Comparison of ENCODE assay signal across 21 cellular contexts in genomic region chr4:119518915-119519410, GRCh38.
DNase-seq lines count a peak whose midpoint lies in the region; ATAC-seq, FAIRE-seq and TF ChIP-seq lines count a peak whose summit lies in the region.
"Had no signal": no experiment of that assay in that cellular context is flagged by ENCODE, and none has a peak within 500 bp of the region (broad histone marks: within the 10 kb centered on the region; RNA-seq: fewer than 3 reads in every experiment).

No MANE protein-coding gene starts in this region.

- no peak for DNase-seq in heart left ventricle
- no peak for DNase-seq in left cardiac atrium
- no peak for DNase-seq in astrocyte (ENCODE audit: low read depth)
- DNase-seq in neural progenitor cell (ENCODE audit: low spot score): peak; percentile 14
- DNase-seq in tibial artery: no peak
- no peak for DNase-seq in NCI-H510A (lab: John Stamatoyannopoulos, UW)
- no peak for DNase-seq in foreskin keratinocyte
- DNase-seq in NCI-H1436 (lab: John Stamatoyannopoulos, UW): no peak
- DNase-seq: 8988T, GM23248, KBM-7, NCI-H1105 treated with DMSO at 0.1 percent for 48 hours, NCI-H187, NCI-H2107, NCI-H510A treated with DMSO at 0.1 percent for 48 hours, NCI-H774, PC-3, RPMI8226, SIG-M5 had no signal

- H3K27me3 ChIP-seq in heart left ventricle: no peaks in the 10 kb centered on the region
- H3K27me3 ChIP-seq in astrocyte (ENCODE audit: insufficient read depth, low read length): no peaks in the 10 kb centered on the region
- H3K27me3 ChIP-seq in neural progenitor cell: no peaks in the 10 kb centered on the region
- no peaks in the 10 kb centered on the region for H3K27me3 ChIP-seq in tibial artery
- H3K27me3 ChIP-seq in foreskin keratinocyte: no peaks in the 10 kb centered on the region

- H2AFZ ChIP-seq in astrocyte (ENCODE audit: low read depth, low read length) (no peak overlapping the region), neural progenitor cell (replicated peaks) (no peak overlapping the region)
- H2AFZ ChIP-seq: GM23248 had no signal

- no peak for FAIRE-seq in astrocyte (lab: Jason Lieb, UNC)
- FAIRE-seq: G401.6 had no signal

- no peak overlapping the region for H3K27ac Mint-ChIP-seq in astrocyte (ENCODE audit: unreplicated experiment)
- H3K27ac Mint-ChIP-seq in neural progenitor cell: no peak overlapping the region
- H3K27ac Mint-ChIP-seq: B cell had no signal

- intact Hi-C loops in heart left ventricle (cut with DNase I) (no loop called here), left cardiac atrium (cut with DNase I) (no loop called here), tibial artery (cut with DNase I; ENCODE audit: low total_unique reads) (no loop called here)

- H3K36me3 ChIP-seq in heart left ventricle (peaks cover 0 to 97% (median 56%) of the 10 kb centered on the region in 9 donors), astrocyte (ENCODE audit: insufficient read depth, low read length) (peaks cover 19% of the 10 kb centered on the region), neural progenitor cell (peaks cover 4% of the 10 kb centered on the region), tibial artery (peaks cover 5 to 27% (median 23%) of the 10 kb centered on the region in 3 donors)

- H3K9me3 Mint-ChIP-seq in astrocyte (ENCODE audit: unreplicated experiment): no peaks in the 10 kb centered on the region
- no peaks in the 10 kb centered on the region for H3K9me3 Mint-ChIP-seq in neural progenitor cell

- H3K27ac ChIP-seq in heart left ventricle (peak overlapping the region in 7 of 12 donors; percentile 1 to 82 (median 68)), astrocyte (ENCODE audit: low read depth, low read length) (peak overlapping the region; percentile 72), neural progenitor cell (peak overlapping the region; percentile 63), tibial artery (peak overlapping the region; percentile 54 to 72), foreskin keratinocyte (no peak overlapping the region)

- H3K79me2 ChIP-seq in astrocyte (ENCODE audit: insufficient read depth, low read length) (no peaks in the 10 kb centered on the region), neural progenitor cell (ENCODE audit: low read depth) (no peaks in the 10 kb centered on the region)

- ATAC-seq in heart left ventricle (no peak), left cardiac atrium (no peak), foreskin keratinocyte (no peak)
- ATAC-seq: PC-3 had no signal

- peaks cover 8% of the 10 kb centered on the region for H3F3A ChIP-seq in neural progenitor cell (ENCODE audit: low read depth)

- H3K9ac ChIP-seq in astrocyte (ENCODE audit: low read length) (no peak overlapping the region), neural progenitor cell (peak overlapping the region; percentile 8)
- H3K9ac ChIP-seq: GM23248 had no signal

- H4K20me1 ChIP-seq in astrocyte (ENCODE audit: insufficient read depth, low read length): no peaks in the 10 kb centered on the region
- H4K20me1 ChIP-seq in neural progenitor cell (ENCODE audit: low read depth): no peaks in the 10 kb centered on the region

- no peaks in the 10 kb centered on the region for H3K27me3 Mint-ChIP-seq in astrocyte (ENCODE audit: low read depth, unreplicated experiment)
- H3K27me3 Mint-ChIP-seq in neural progenitor cell (ENCODE audit: insufficient read depth, low read depth): no peaks in the 10 kb centered on the region
- H3K27me3 Mint-ChIP-seq: B cell had no signal

- TF ChIP-seq CTCF in heart left ventricle (IDR thresholded peaks at IDR 0.05) (no peak), astrocyte (IDR thresholded peaks at IDR 0.05; ENCODE audit: insufficient read depth, low read depth, low read length) (no peak), neural progenitor cell (IDR thresholded peaks at IDR 0.05) (no peak), tibial artery (IDR thresholded peaks at IDR 0.05) (no peak), foreskin keratinocyte (conservative IDR thresholded peaks at IDR 0.05) (no peak)

- 71 to 87% (median 81%) methylated on average over 3 of the region's 3 CpGs for WGBS in heart left ventricle, 4 donors

- peaks cover 0 to 41% (median 0%) of the 10 kb centered on the region in 12 donors for H3K4me1 ChIP-seq in heart left ventricle
- H3K4me1 ChIP-seq in astrocyte (ENCODE audit: insufficient read depth, low read length): peaks cover 10% of the 10 kb centered on the region
- peaks cover 22% of the 10 kb centered on the region for H3K4me1 ChIP-seq in neural progenitor cell
- H3K4me1 ChIP-seq in tibial artery: peaks cover 0 to 73% (median 10%) of the 10 kb centered on the region in 4 donors
- no peaks in the 10 kb centered on the region for H3K4me1 ChIP-seq in foreskin keratinocyte

- H3K4me1 Mint-ChIP-seq in astrocyte (ENCODE audit: low read depth, unreplicated experiment) (peaks cover 9% of the 10 kb centered on the region), neural progenitor cell (peaks cover 14% of the 10 kb centered on the region)
- H3K4me1 Mint-ChIP-seq: B cell had no signal

- H3K36me3 Mint-ChIP-seq in astrocyte (ENCODE audit: low read depth, unreplicated experiment) (peaks cover 6% of the 10 kb centered on the region), neural progenitor cell (peaks cover 27% of the 10 kb centered on the region)

- H3K4me2 ChIP-seq in astrocyte (ENCODE audit: low read length) (no peak overlapping the region), neural progenitor cell (peak overlapping the region; percentile 45)

- no peaks in the 10 kb centered on the region for H3K9me3 ChIP-seq in heart left ventricle
- no peaks in the 10 kb centered on the region for H3K9me3 ChIP-seq in astrocyte (ENCODE audit: insufficient read depth, low read depth, low read length)
- no peaks in the 10 kb centered on the region for H3K9me3 ChIP-seq in neural progenitor cell (ENCODE audit: low read depth)
- no peaks in the 10 kb centered on the region for H3K9me3 ChIP-seq in tibial artery

- no peak for TF ChIP-seq POLR2A in heart left ventricle (IDR thresholded peaks at IDR 0.05)

- H3K4me3 ChIP-seq in heart left ventricle (no peak overlapping the region), astrocyte (ENCODE audit: insufficient read depth, low read depth, low read length) (no peak overlapping the region), neural progenitor cell (no peak overlapping the region), tibial artery (no peak overlapping the region)
- H3K4me3 ChIP-seq: GM23248 had no signal

- no peak overlapping the region for H3K4me3 Mint-ChIP-seq in astrocyte (ENCODE audit: unreplicated experiment)
- H3K4me3 Mint-ChIP-seq in neural progenitor cell: no peak overlapping the region
- H3K4me3 Mint-ChIP-seq: B cell had no signal
